8 cellular contexts compared by ENCODE assay signal in the genomic region with DNA sequence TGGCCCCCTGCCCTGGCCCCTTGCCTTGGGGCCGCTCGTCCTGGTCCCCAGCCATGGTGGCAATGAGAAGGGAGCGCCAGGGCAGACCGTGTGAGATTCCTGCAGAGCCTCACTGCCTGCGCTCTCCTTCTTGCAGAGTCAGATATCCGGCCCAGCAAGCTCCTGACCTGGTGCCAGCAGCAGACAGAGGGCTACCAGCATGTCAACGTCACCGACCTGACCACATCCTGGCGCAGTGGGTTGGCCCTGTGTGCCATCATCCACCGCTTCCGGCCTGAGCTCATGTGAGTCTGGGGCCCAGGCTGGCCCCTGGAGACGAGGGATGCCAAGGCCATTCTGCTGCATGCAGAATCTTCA.
A peak's percentile ranks its signal among the peaks of the same experiment; 100 is the strongest.
DNase-seq lines count a peak whose midpoint lies in the region; ATAC-seq and TF ChIP-seq lines count a peak whose summit lies in the region.

No MANE protein-coding gene starts in this region.

- no peak overlapping the region for H3K4me3 ChIP-seq in stomach

- peak overlapping the region in 2 of 4 donors; percentile 28 to 64 for H3K4me3 Mint-ChIP-seq in IgD-negative memory B cell
- peak overlapping the region in 1 of 8 donors; percentile 62 for H3K4me3 Mint-ChIP-seq in naive B cell

- WGBS in stomach, 5 donors = 17 to 45% (median 33%) methylated on average over 7 to 12 of the region's 12 CpGs

- H3K27ac ChIP-seq in C4-2B (peak overlapping the region; percentile 49), stomach (peak overlapping the region; percentile 58 to 88 (median 73))

- no peaks in the 10 kb centered on the region for H3K27me3 ChIP-seq in stomach

- TF ChIP-seq EP300 in stomach (IDR thresholded peaks at IDR 0.05) = no peak

- peak; percentile 93 for DNase-seq in activated CD4-positive, alpha-beta T cell treated with anti-CD3 and anti-CD28 coated beads for 48 hours
- peak; percentile 86 for DNase-seq in cerebellum (ENCODE audit: low spot score)
- peak; percentile 14 for DNase-seq in naive B cell
- DNase-seq in stomach = peak; percentile 90
- DNase-seq in NCI-H146 treated with DMSO at 0.1 percent for 48 hours (lab: John Stamatoyannopoulos, UW; ENCODE audit: unreplicated experiment) = no peak

- no peak for TF ChIP-seq POLR2A in stomach (IDR thresholded peaks at IDR 0.05)

- no peaks in the 10 kb centered on the region for H3K9me3 ChIP-seq in stomach

- ATAC-seq in GM21390 (IDR thresholded peaks at IDR 0.05; ENCODE audit: unreplicated experiment) (peak; percentile 99), naive B cell (ENCODE audit: low read depth in 2 of 2) (peak; percentile 49 to 58)

- no peak for TF ChIP-seq CTCF in C4-2B (conservative IDR thresholded peaks at IDR 0.05)
- no peak for TF ChIP-seq CTCF in stomach (IDR thresholded peaks at IDR 0.05)

- intact Hi-C loops in stomach (cut with DNase I; ENCODE audit: low total_unique reads) = no loop called here

- H3K4me1 ChIP-seq in stomach = peaks cover 56 to 67% (median 65%) of the 10 kb centered on the region in 4 donors

- H3K27ac Mint-ChIP-seq in IgD-negative memory B cell (peak overlapping the region in 2 of 3 donors; percentile 8 to 91), naive B cell (no peak overlapping the region)

- H3K27me3 Mint-ChIP-seq in IgD-negative memory B cell (peaks cover 1% of the 10 kb centered on the region), naive B cell (peaks cover 6 to 12% (median 8%) of the 10 kb centered on the region in 3 donors)

- H3K36me3 Mint-ChIP-seq in IgD-negative memory B cell (no peaks in the 10 kb centered on the region), naive B cell (no peaks in the 10 kb centered on the region)

- H3K36me3 ChIP-seq in stomach = peaks cover 31 to 91% (median 59%) of the 10 kb centered on the region in 4 donors

- H3K9me3 Mint-ChIP-seq in IgD-negative memory B cell (no peaks in the 10 kb centered on the region), naive B cell (no peaks in the 10 kb centered on the region)

- H3K4me1 Mint-ChIP-seq in IgD-negative memory B cell (peaks cover 0 to 14% (median 4%) of the 10 kb centered on the region in 3 donors), naive B cell (peaks cover 4 to 15% (median 12%) of the 10 kb centered on the region in 3 donors)

Comparison
In these comparisons a context has a peak if more than half of its experiments do, and no peak if none do; other contexts are left out.
1. H3K27ac Mint-ChIP-seq: peak in IgD-negative memory B cell (2 of 3); none in naive B cell (0 of 6).